30 cellular contexts compared by ENCODE assay signal in the genomic region with DNA sequence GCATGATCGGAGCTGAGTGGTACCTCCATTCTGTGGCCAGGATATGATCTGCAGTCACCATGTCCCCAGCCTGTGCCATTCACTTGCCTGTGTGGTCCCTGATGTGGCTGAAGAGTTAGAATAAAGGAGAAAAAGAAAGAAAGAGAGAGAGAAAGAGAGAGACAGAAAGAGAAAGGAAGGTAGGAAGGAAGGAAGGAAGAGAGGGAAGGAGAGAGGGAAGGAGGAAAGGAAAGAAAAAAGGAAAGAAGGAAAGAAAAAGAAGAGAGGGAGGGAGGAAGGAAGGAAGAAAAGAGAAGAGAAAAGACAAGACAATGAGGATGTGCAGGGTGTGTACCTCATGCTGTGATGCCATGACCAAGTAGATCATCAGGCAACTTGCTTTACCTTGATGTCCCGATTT.
"Had no signal": no experiment of that assay in that cellular context is flagged by ENCODE, and none has a peak within 500 bp of the region (broad histone marks: within the 10 kb centered on the region; RNA-seq: fewer than 3 reads in every experiment).

No MANE protein-coding gene starts in this region.

- H3K9me3 ChIP-seq: adrenal gland, body of pancreas, colonic mucosa, gastrocnemius medialis, psoas muscle, sigmoid colon, stomach, thyroid gland had no signal

- H3K9me3 Mint-ChIP-seq: activated naive CD4-positive, alpha-beta T cell treated with anti-CD3 and anti-CD28 coated beads, Interleukin-2, amount 50 U/mL, for 72 hours; activated T-cell treated with anti-CD3 and anti-CD28 coated beads, Interleukin-2, amount 50 U/mL, for 24 hours; activated T-helper 2 cell treated with anti-CD3 and anti-CD28 coated beads, Interferon-gamma antibody, Interleukin-2, Interleukin-4, amounts not matched to agents 10 μg/mL and 5 μg/mL and 100 μg/mL, durations not matched to agents 14 hours and 24 hours and 36 hours; stimulated activated naive B cell treated with anti-CD40 and anti-IgM and Interleukin-4, amounts not matched to agents 10 μg/mL and 1 μg/mL and 100 μg/mL, for 72 hours; T-cell had no signal

- H3K4me3 ChIP-seq: adrenal gland, body of pancreas, colonic mucosa, dorsolateral prefrontal cortex, gastrocnemius medialis, hepatocyte, psoas muscle, sigmoid colon, stomach, thyroid gland had no signal

- H3K4me1 ChIP-seq: body of pancreas, colonic mucosa, gastrocnemius medialis, parathyroid adenoma, psoas muscle had no signal

- H3K27me3 ChIP-seq: adrenal gland, body of pancreas, colonic mucosa, dorsolateral prefrontal cortex, gastrocnemius medialis, hepatocyte, sigmoid colon, stomach, thyroid gland had no signal

- DNase-seq: activated CD4-positive, alpha-beta T cell treated with anti-CD3 and anti-CD28 coated beads for 1 hour; activated CD4-positive, alpha-beta T cell treated with anti-CD3 and anti-CD28 coated beads, Interleukin-2, amount 50 U/mL, for 1 hour; activated CD8-positive, alpha-beta memory T cell treated with anti-CD3 and anti-CD28 coated beads, Interleukin-2, amount 50 U/mL, for 48 hours; activated naive CD4-positive, alpha-beta T cell; activated T-cell treated with anti-CD3 and anti-CD28 coated beads, Interleukin-2, amount 50 U/mL, for 24 hours; adrenal gland; aorta; body of pancreas; cerebellar nuclear complex; colonic mucosa; dorsolateral prefrontal cortex; effector memory CD4-positive, alpha-beta T cell; erythroblast; gastrocnemius medialis; glutamatergic neuron; left cardiac atrium; left ventricle myocardium superior; psoas muscle; sigmoid colon; small intestine; stimulated activated CD4-positive, alpha-beta T cell treated with anti-CD3 and anti-CD28 coated beads, Interleukin-4, amount 100 ng/mL, for 24 hours; stimulated activated naive B cell treated with anti-CD40 and anti-IgM and Interleukin-4, amounts not matched to agents 10 μg/mL and 1 μg/mL and 100 μg/mL, for 72 hours; stomach; T-cell; T1000; thyroid gland had no signal

- ATAC-seq: activated naive CD4-positive, alpha-beta T cell treated with anti-CD3 and anti-CD28 coated beads, Interleukin-2, amount 50 U/mL, for 72 hours; body of pancreas; gastrocnemius medialis; left cardiac atrium; left ventricle myocardium superior; psoas muscle; stimulated activated naive B cell treated with anti-CD40 and anti-IgM and Interleukin-4, amounts not matched to agents 10 μg/mL and 1 μg/mL and 100 μg/mL, for 72 hours; T-cell had no signal

- H3K4me3 Mint-ChIP-seq: activated T-cell treated with anti-CD3 and anti-CD28 coated beads, Interleukin-2, amount 50 U/mL, for 24 hours; stimulated activated naive B cell treated with anti-CD40 and anti-IgM and Interleukin-4, amounts not matched to agents 10 μg/mL and 1 μg/mL and 100 μg/mL, for 72 hours; T-cell had no signal

- H3K27ac Mint-ChIP-seq: activated naive CD4-positive, alpha-beta T cell treated with anti-CD3 and anti-CD28 coated beads, Interleukin-2, amount 50 U/mL, for 72 hours; activated T-cell treated with anti-CD3 and anti-CD28 coated beads, Interleukin-2, amount 50 U/mL, for 24 hours; activated T-helper 2 cell treated with anti-CD3 and anti-CD28 coated beads, Interferon-gamma antibody, Interleukin-2, Interleukin-4, amounts not matched to agents 10 μg/mL and 5 μg/mL and 100 μg/mL, durations not matched to agents 14 hours and 24 hours and 36 hours; stimulated activated naive B cell treated with anti-CD40 and anti-IgM and Interleukin-4, amounts not matched to agents 10 μg/mL and 1 μg/mL and 100 μg/mL, for 72 hours had no signal

- H3K27ac ChIP-seq: adrenal gland, body of pancreas, colonic mucosa, gastrocnemius medialis, hepatocyte, parathyroid adenoma, psoas muscle, sigmoid colon, stomach had no signal

- H3K36me3 ChIP-seq: adrenal gland, colonic mucosa, gastrocnemius medialis, thyroid gland had no signal

- H3K27me3 Mint-ChIP-seq: activated T-cell treated with anti-CD3 and anti-CD28 coated beads, Interleukin-2, amount 50 U/mL, for 24 hours; stimulated activated naive B cell treated with anti-CD40 and anti-IgM and Interleukin-4, amounts not matched to agents 10 μg/mL and 1 μg/mL and 100 μg/mL, for 72 hours; T-cell had no signal
